Comparison of ENCODE assay signal across 1 cellular context in the genomic region with DNA sequence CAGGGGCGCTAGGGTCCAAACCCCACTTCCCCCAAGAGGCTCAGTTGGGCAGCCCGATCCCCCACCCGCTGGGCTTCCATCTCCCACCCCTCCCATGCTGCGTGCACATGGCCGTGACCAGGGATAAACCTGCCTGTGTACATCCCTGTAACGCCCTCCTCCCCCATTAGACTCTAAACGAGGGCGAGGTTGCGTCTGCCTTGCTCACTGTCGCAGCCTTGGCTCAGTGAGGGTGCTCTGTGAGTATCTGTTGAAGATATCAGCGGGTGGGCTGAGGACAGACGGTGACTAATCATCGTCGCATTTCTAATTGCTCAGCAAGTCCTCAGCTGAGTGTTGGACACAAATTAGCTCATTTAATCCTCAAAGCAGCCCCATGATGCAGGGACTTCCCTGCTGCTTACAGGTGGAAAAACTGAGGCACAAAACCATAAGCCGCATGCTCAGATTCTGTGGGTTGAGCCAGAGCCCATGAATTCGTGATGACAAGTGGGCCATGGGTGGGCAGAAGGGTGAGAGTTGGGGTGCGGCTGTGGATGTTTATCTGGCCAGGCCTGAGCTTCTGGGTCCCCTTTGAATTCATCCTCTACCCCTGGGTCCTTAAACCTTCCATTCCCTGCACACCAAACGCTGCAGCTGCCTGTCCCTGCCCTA.
TF ChIP-seq lines count a peak whose summit lies in the region.

No MANE protein-coding gene starts in this region.

TF ChIP-seq in GM23338, 12 proteins besides CTCF, POLR2A, EP300 and RAD21 (continued from another document):
- TF ChIP-seq, protein P1, sequence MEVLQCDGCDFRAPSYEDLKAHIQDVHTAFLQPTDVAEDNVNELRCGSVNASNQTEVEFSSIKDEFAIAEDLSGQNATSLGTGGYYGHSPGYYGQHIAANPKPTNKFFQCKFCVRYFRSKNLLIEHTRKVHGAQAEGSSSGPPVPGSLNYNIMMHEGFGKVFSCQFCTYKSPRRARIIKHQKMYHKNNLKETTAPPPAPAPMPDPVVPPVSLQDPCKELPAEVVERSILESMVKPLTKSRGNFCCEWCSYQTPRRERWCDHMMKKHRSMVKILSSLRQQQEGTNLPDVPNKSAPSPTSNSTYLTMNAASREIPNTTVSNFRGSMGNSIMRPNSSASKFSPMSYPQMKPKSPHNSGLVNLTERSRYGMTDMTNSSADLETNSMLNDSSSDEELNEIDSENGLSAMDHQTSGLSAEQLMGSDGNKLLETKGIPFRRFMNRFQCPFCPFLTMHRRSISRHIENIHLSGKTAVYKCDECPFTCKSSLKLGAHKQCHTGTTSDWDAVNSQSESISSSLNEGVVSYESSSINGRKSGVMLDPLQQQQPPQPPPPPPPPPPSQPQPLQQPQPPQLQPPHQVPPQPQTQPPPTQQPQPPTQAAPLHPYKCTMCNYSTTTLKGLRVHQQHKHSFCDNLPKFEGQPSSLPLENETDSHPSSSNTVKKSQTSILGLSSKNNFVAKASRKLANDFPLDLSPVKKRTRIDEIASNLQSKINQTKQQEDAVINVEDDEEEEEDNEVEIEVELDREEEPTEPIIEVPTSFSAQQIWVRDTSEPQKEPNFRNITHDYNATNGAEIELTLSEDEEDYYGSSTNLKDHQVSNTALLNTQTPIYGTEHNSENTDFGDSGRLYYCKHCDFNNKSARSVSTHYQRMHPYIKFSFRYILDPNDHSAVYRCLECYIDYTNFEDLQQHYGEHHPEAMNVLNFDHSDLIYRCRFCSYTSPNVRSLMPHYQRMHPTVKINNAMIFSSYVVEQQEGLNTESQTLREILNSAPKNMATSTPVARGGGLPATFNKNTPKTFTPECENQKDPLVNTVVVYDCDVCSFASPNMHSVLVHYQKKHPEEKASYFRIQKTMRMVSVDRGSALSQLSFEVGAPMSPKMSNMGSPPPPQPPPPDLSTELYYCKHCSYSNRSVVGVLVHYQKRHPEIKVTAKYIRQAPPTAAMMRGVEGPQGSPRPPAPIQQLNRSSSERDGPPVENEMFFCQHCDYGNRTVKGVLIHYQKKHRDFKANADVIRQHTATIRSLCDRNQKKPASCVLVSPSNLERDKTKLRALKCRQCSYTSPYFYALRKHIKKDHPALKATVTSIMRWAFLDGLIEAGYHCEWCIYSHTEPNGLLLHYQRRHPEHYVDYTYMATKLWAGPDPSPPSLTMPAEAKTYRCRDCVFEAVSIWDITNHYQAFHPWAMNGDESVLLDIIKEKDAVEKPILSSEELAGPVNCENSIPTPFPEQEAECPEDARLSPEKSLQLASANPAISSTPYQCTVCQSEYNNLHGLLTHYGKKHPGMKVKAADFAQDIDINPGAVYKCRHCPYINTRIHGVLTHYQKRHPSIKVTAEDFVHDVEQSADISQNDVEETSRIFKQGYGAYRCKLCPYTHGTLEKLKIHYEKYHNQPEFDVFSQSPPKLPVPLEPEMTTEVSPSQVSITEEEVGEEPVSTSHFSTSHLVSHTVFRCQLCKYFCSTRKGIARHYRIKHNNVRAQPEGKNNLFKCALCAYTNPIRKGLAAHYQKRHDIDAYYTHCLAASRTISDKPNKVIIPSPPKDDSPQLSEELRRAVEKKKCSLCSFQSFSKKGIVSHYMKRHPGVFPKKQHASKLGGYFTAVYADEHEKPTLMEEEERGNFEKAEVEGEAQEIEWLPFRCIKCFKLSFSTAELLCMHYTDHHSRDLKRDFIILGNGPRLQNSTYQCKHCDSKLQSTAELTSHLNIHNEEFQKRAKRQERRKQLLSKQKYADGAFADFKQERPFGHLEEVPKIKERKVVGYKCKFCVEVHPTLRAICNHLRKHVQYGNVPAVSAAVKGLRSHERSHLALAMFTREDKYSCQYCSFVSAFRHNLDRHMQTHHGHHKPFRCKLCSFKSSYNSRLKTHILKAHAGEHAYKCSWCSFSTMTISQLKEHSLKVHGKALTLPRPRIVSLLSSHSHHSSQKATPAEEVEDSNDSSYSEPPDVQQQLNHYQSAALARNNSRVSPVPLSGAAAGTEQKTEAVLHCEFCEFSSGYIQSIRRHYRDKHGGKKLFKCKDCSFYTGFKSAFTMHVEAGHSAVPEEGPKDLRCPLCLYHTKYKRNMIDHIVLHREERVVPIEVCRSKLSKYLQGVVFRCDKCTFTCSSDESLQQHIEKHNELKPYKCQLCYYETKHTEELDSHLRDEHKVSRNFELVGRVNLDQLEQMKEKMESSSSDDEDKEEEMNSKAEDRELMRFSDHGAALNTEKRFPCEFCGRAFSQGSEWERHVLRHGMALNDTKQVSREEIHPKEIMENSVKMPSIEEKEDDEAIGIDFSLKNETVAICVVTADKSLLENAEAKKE (CRISPR knock-in tag; IDR thresholded peaks at IDR 0.05) = no peak
